In genomic region chr17:46191332-46192210, GRCh38 we compare ENCODE assay signal across 8 cellular contexts. TPM values are rescaled to one million over a fixed set of nuclear protein-coding genes. Genes with fewer than 3 reads are reported as not detected.
DNase-seq lines count a peak whose midpoint lies in the region; ATAC-seq and TF ChIP-seq lines count a peak whose summit lies in the region.

No MANE protein-coding gene starts in this region.

- peak overlapping the region; percentile 3 for H3K23ac ChIP-seq in mesendoderm (ENCODE audit: low read length)

- H4K5ac ChIP-seq in mesendoderm (ENCODE audit: low read length), result no peak overlapping the region

- peaks cover 2% of the 10 kb centered on the region for H3K27me3 ChIP-seq in mesendoderm (ENCODE audit: insufficient read depth, low read length, poor library complexity)
- H3K27me3 ChIP-seq in tibial nerve, result no peaks in the 10 kb centered on the region

- peak overlapping the region; percentile 40 for H3K4me2 ChIP-seq in mesendoderm (ENCODE audit: low read length)

- H3K4me1 ChIP-seq in mesendoderm (ENCODE audit: control insufficient read depth, low read depth, low read length) (peaks cover 20% of the 10 kb centered on the region), tibial nerve (peaks cover 0 to 65% (median 45%) of the 10 kb centered on the region in 4 donors)

- H3K27ac ChIP-seq in KOPT-K1 (ENCODE audit: low read depth, low read length, poor library complexity, severe bottlenecking), result peak overlapping the region; percentile 95
- peak overlapping the region; percentile 96 for H3K27ac ChIP-seq in SK-N-MC
- H3K27ac ChIP-seq in mesendoderm (ENCODE audit: low read depth, low read length), result peak overlapping the region; percentile 100
- peak overlapping the region; percentile 100 for H3K27ac ChIP-seq in tibial nerve

- no peak for TF ChIP-seq CTCF in tibial nerve (IDR thresholded peaks at IDR 0.05)

- H2BK5ac ChIP-seq in mesendoderm (ENCODE audit: low read length), result no peak overlapping the region

- TF ChIP-seq EP300 in tibial nerve (IDR thresholded peaks at IDR 0.05), result peak in 1 of 2 donors; percentile 64

- no peak overlapping the region for H2BK15ac ChIP-seq in mesendoderm (replicated peaks; ENCODE audit: low read depth)

- H3K4ac ChIP-seq in mesendoderm (ENCODE audit: low read depth, low read length), result peak overlapping the region; percentile 18

- peak in 1 of 2 donors; percentile 21 for TF ChIP-seq POLR2A in tibial nerve (IDR thresholded peaks at IDR 0.05)

- peaks cover 10% of the 10 kb centered on the region for H3K79me1 ChIP-seq in mesendoderm (ENCODE audit: low read length)

- no peak overlapping the region for H2BK120ac ChIP-seq in mesendoderm (ENCODE audit: low read depth, low read length)

- H3K9ac ChIP-seq in SK-N-MC (ENCODE audit: insufficient read length), result peak overlapping the region; percentile 97
- peak overlapping the region; percentile 91 for H3K9ac ChIP-seq in mesendoderm (ENCODE audit: low read length)

- H3K56ac ChIP-seq in mesendoderm (ENCODE audit: low read length), result peak overlapping the region; percentile 89

- peak overlapping the region; percentile 87 for H3K4me3 ChIP-seq in SK-N-MC
- peak overlapping the region; percentile 77 for H3K4me3 ChIP-seq in mesendoderm (ENCODE audit: low read length)
- peak overlapping the region; percentile 63 to 100 (median 98) for H3K4me3 ChIP-seq in tibial nerve

- H3K18ac ChIP-seq in mesendoderm (ENCODE audit: low read length), result peak overlapping the region; percentile 99

- DNase-seq in NCI-H2081 (lab: John Stamatoyannopoulos, UW) (peak; percentile 35 to 62), NCI-H2081 treated with DMSO at 0.1 percent for 48 hours (lab: John Stamatoyannopoulos, UW) (no peak), SK-N-MC (ENCODE audit: low read depth, low spot score) (no peak), dermis blood vessel endothelial cell (peak; percentile 64), mesendoderm (peak; percentile 81), tibial nerve (ENCODE audit: low spot score in 2 of 2) (peak in 1 of 2 donors; percentile 48)

- no peak overlapping the region for H4K8ac ChIP-seq in mesendoderm (ENCODE audit: low read depth, low read length)

- peaks cover 72% of the 10 kb centered on the region for H3K79me2 ChIP-seq in mesendoderm (ENCODE audit: control insufficient read depth, insufficient read depth, low read length)

- H3K9me3 ChIP-seq in KOPT-K1 (ENCODE audit: insufficient read depth, low read length, poor library complexity, severe bottlenecking), result no peaks in the 10 kb centered on the region
- no peaks in the 10 kb centered on the region for H3K9me3 ChIP-seq in SK-N-MC (ENCODE audit: low read depth, low read length)
- no peaks in the 10 kb centered on the region for H3K9me3 ChIP-seq in tibial nerve

- no CpG with 5 or more reads among the region's 21 CpGs for WGBS in mesendoderm (ENCODE audit: extremely low coverage, insufficient coverage, low lambda C conversion rate)
- WGBS in tibial nerve, 2 donors, result 0% methylated on average over 21 of the region's 21 CpGs

- no peaks in the 10 kb centered on the region for H3K36me3 ChIP-seq in KOPT-K1 (ENCODE audit: insufficient read depth, low read length)
- H3K36me3 ChIP-seq in SK-N-MC (ENCODE audit: insufficient read depth, low read length), result peaks cover 5% of the 10 kb centered on the region
- no peaks in the 10 kb centered on the region for H3K36me3 ChIP-seq in mesendoderm (ENCODE audit: control insufficient read depth, insufficient read depth, low read length)
- no peaks in the 10 kb centered on the region for H3K36me3 ChIP-seq in tibial nerve

- ATAC-seq in HG03039 (IDR thresholded peaks at IDR 0.05; ENCODE audit: unreplicated experiment), result no peak

- no peak overlapping the region for H2AK5ac ChIP-seq in mesendoderm (ENCODE audit: low read length)

RNA-seq across cellular contexts. Expression of gene KANSL1, which starts 1.7 kb away (rescaled TPM):
- total RNA-seq in dermis blood vessel endothelial cell (52.9 and 87.0 TPM in 2 replicates), tibial nerve (100 to 1,000 TPM in 2 of 4 donors, 10 to 100 TPM in 2; 91.3 to 120 (median 105) TPM)
- 34.9 TPM for polyA plus RNA-seq in mesendoderm (2013, experiment 1 of 2)
- polyA plus RNA-seq in mesendoderm (2013, experiment 2 of 2), result 34.7 TPM

Comparison
In these comparisons a context has a peak if more than half of its experiments do, and no peak if none do; other contexts are left out.
1. DNase-seq: peak in NCI-H2081 (2 of 2), dermis blood vessel endothelial cell (single experiment) and mesendoderm (single experiment); none in NCI-H2081 treated with DMSO at 0.1 percent for 48 hours (single experiment) and SK-N-MC (single experiment).
2. Peak in every context shown above with its lines, with median percentiles within 50 percentile points of each other: H3K27ac ChIP-seq and H3K4me3 ChIP-seq.